In genomic region chr7:85213500-85213899, GRCh38 we compare ENCODE assay signal across 7 cellular contexts. TPM values are rescaled to one million over a fixed set of nuclear protein-coding genes. Genes with fewer than 3 reads are reported as not detected.
"Had no signal": no experiment of that assay in that cellular context is flagged by ENCODE, and none has a peak within 500 bp of the region (broad histone marks: within the 10 kb centered on the region; RNA-seq: fewer than 3 reads in every experiment).

No MANE protein-coding gene starts in this region.

- H3K27me3 Mint-ChIP-seq: IgD-negative memory B cell had no signal

- H3K4me1 Mint-ChIP-seq: IgD-negative memory B cell had no signal

- DNase-seq: IMR-90, KBM-7 had no signal

- H3K9me3 Mint-ChIP-seq: IgD-negative memory B cell had no signal

- H3K36me3 Mint-ChIP-seq: IgD-negative memory B cell had no signal

- ATAC-seq: HepG2, K562 had no signal

- H3K4me3 Mint-ChIP-seq: IgD-negative memory B cell had no signal

- H3K27ac Mint-ChIP-seq: IgD-negative memory B cell had no signal

- H3K4me3 ChIP-seq: K562 had no signal

- H3K27ac ChIP-seq: HL-60 had no signal

RNA-seq across cellular contexts. Expression of gene SEMA3D, which starts 26.6 kb away (rescaled TPM):
- total RNA-seq: HT-29 had no signal
- polyA plus RNA-seq: HepG2, IgD-negative memory B cell had no signal
